ENCODE assay signal across 10 cellular contexts in genomic region chr6:11386323-11386722, GRCh38.
DNase-seq lines count a peak whose midpoint lies in the region; ATAC-seq and TF ChIP-seq lines count a peak whose summit lies in the region.
"Had no signal": no experiment of that assay in that cellular context is flagged by ENCODE, and none has a peak within 500 bp of the region (broad histone marks: within the 10 kb centered on the region; RNA-seq: fewer than 3 reads in every experiment).

No MANE protein-coding gene starts in this region.

- H3K9ac ChIP-seq in BLaER1 (no peak overlapping the region), neuronal stem cell (ENCODE audit: low read depth, low read length, poor library complexity) (no peak overlapping the region), mesenchymal stem cell (ENCODE audit: low read length) (no peak overlapping the region)

- no CpG with 5 or more reads among the region's 4 CpGs for WGBS in neuronal stem cell (ENCODE audit: extremely low coverage in 2 of 2, insufficient read length in 2 of 2, insufficient replicate concordance in 1 of 2), 2 donors
- WGBS in mesenchymal stem cell, result 98% methylated on average over 3 of the region's 4 CpGs

- H2AK5ac ChIP-seq in neuronal stem cell (ENCODE audit: low read depth, low read length) (no peak overlapping the region), mesenchymal stem cell (ENCODE audit: low read length, severe bottlenecking) (no peak overlapping the region)

- peaks cover 42% of the 10 kb centered on the region for H3K4me1 ChIP-seq in BLaER1
- peaks cover 0 to 11% (median 5%) of the 10 kb centered on the region in 4 donors for H3K4me1 ChIP-seq in tibial artery
- H3K4me1 ChIP-seq in neuronal stem cell (ENCODE audit: control insufficient read depth in 2 of 2, insufficient read depth in 1 of 2, low read depth in 1 of 2, low read length in 2 of 2), result peaks cover 0 to 3% of the 10 kb centered on the region in 2 donors
- H3K4me1 ChIP-seq in mesenchymal stem cell (ENCODE audit: control insufficient read depth, insufficient read depth, low read depth, low read length), result peaks cover 6% of the 10 kb centered on the region

- H3K4ac ChIP-seq in neuronal stem cell (ENCODE audit: low read length) (no peak overlapping the region), mesenchymal stem cell (ENCODE audit: low read depth in 1 of 2, low read length in 2 of 2) (no peak overlapping the region)

- H3K23ac ChIP-seq in neuronal stem cell (ENCODE audit: low read depth, low read length, poor library complexity), result no peak overlapping the region
- no peak overlapping the region for H3K23ac ChIP-seq in mesenchymal stem cell (ENCODE audit: low read length in 2 of 2)

- no peak for DNase-seq in tibial artery
- no peak for DNase-seq in neuronal stem cell (ENCODE audit: low spot score)
- DNase-seq in mesenchymal stem cell, result no peak
- no peak for DNase-seq in COLO668 (lab: John Stamatoyannopoulos, UW; ENCODE audit: unreplicated experiment)
- DNase-seq: Caco-2, NCI-H510A treated with DMSO at 0.1 percent for 48 hours had no signal

- H3K79me1 ChIP-seq in neuronal stem cell (ENCODE audit: low read depth, low read length) (no peaks in the 10 kb centered on the region), mesenchymal stem cell (replicated peaks; ENCODE audit: low read length, poor library complexity, severe bottlenecking) (no peaks in the 10 kb centered on the region)

- H2BK120ac ChIP-seq in neuronal stem cell (ENCODE audit: low read depth, low read length) (no peak overlapping the region), mesenchymal stem cell (ENCODE audit: low read depth, low read length) (no peak overlapping the region)

- H2BK5ac ChIP-seq in neuronal stem cell (ENCODE audit: low read length), result no peak overlapping the region
- no peak overlapping the region for H2BK5ac ChIP-seq in mesenchymal stem cell (ENCODE audit: low read depth, low read length, poor library complexity, severe bottlenecking)

- no peak overlapping the region for H4K91ac ChIP-seq in neuronal stem cell (ENCODE audit: low read depth, low read length, poor library complexity)
- no peak overlapping the region for H4K91ac ChIP-seq in mesenchymal stem cell (ENCODE audit: low read length)

- TF ChIP-seq CTCF in tibial artery (IDR thresholded peaks at IDR 0.05), result no peak

- H3K27ac ChIP-seq in BLaER1 (no peak overlapping the region), tibial artery (no peak overlapping the region), neuronal stem cell (replicated peaks; ENCODE audit: low read length) (no peak overlapping the region), mesenchymal stem cell (ENCODE audit: low read length, poor library complexity, severe bottlenecking) (no peak overlapping the region)

- H3K36me3 ChIP-seq in BLaER1 (no peaks in the 10 kb centered on the region), tibial artery (no peaks in the 10 kb centered on the region), neuronal stem cell (replicated peaks in 1 of 2; ENCODE audit: control insufficient read depth in 2 of 2, insufficient read depth in 2 of 2, low read length in 2 of 2) (no peaks in the 10 kb centered on the region), mesenchymal stem cell (ENCODE audit: control insufficient read depth in 1 of 2, insufficient read depth in 2 of 2, low read depth in 1 of 2, low read length in 2 of 2) (no peaks in the 10 kb centered on the region)

- no peak overlapping the region for H2BK12ac ChIP-seq in neuronal stem cell (ENCODE audit: low read length)
- H2BK12ac ChIP-seq in mesenchymal stem cell (ENCODE audit: low read length in 2 of 2), result no peak overlapping the region

- H3K9me3 ChIP-seq in BLaER1 (peaks cover 6% of the 10 kb centered on the region; the same call in 1 of the 2 replicates), tibial artery (no peaks in the 10 kb centered on the region), neuronal stem cell (replicated peaks in 1 of 2; ENCODE audit: control insufficient read depth in 2 of 2, insufficient read depth in 1 of 2, low read depth in 1 of 2, low read length in 2 of 2) (no peaks in the 10 kb centered on the region), mesenchymal stem cell (ENCODE audit: control insufficient read depth, low read length) (no peaks in the 10 kb centered on the region)

- intact Hi-C loops in tibial artery (cut with DNase I; ENCODE audit: low total_unique reads), result no loop called here

- H3K27me3 ChIP-seq in BLaER1 (no peaks in the 10 kb centered on the region), tibial artery (no peaks in the 10 kb centered on the region), neuronal stem cell (ENCODE audit: control insufficient read depth in 3 of 3, insufficient read depth in 3 of 3, low read depth in 1 of 3, low read length in 3 of 3) (no peaks in the 10 kb centered on the region), mesenchymal stem cell (ENCODE audit: control insufficient read depth in 1 of 2, insufficient read depth in 1 of 2, low read length in 2 of 2) (no peaks in the 10 kb centered on the region)

- peak; percentile 67 for ATAC-seq in GM18858 (IDR thresholded peaks at IDR 0.05; ENCODE audit: unreplicated experiment)
- ATAC-seq in GM21825 (IDR thresholded peaks at IDR 0.05; ENCODE audit: unreplicated experiment), result peak; percentile 69
- ATAC-seq in HG03469 (IDR thresholded peaks at IDR 0.05; ENCODE audit: unreplicated experiment), result peak; percentile 74

- no peak overlapping the region for H2BK15ac ChIP-seq in neuronal stem cell (ENCODE audit: low read length)
- H2BK15ac ChIP-seq in mesenchymal stem cell (ENCODE audit: low read depth, poor library complexity, severe bottlenecking), result no peak overlapping the region

- H3K18ac ChIP-seq in neuronal stem cell (ENCODE audit: low read length) (no peak overlapping the region), mesenchymal stem cell (ENCODE audit: low read depth in 1 of 2, low read length in 2 of 2) (no peak overlapping the region)

- H4K20me1 ChIP-seq in BLaER1, result no peaks in the 10 kb centered on the region

- H2AFZ ChIP-seq in neuronal stem cell (ENCODE audit: low read length) (no peak overlapping the region), mesenchymal stem cell (ENCODE audit: low read depth, low read length) (no peak overlapping the region)

- no peak overlapping the region for H4K8ac ChIP-seq in neuronal stem cell (ENCODE audit: low read depth, low read length)
- no peak overlapping the region for H4K8ac ChIP-seq in mesenchymal stem cell (ENCODE audit: low read length)

- H3K4me3 ChIP-seq in BLaER1 (no peak overlapping the region), tibial artery (no peak overlapping the region), neuronal stem cell (ENCODE audit: low read length in 2 of 2) (no peak overlapping the region), mesenchymal stem cell (ENCODE audit: insufficient read depth in 1 of 2, low read depth in 1 of 2, low read length in 2 of 2) (no peak overlapping the region)

- H3K4me2 ChIP-seq in BLaER1 (peak overlapping the region; percentile 3; the same call in 1 of the 2 replicates), neuronal stem cell (ENCODE audit: insufficient read depth, low read length, poor library complexity, severe bottlenecking) (no peak overlapping the region), mesenchymal stem cell (ENCODE audit: low read length, poor library complexity, severe bottlenecking) (no peak overlapping the region)

- H3K14ac ChIP-seq in neuronal stem cell (ENCODE audit: low read length) (no peak overlapping the region), mesenchymal stem cell (ENCODE audit: low read length in 2 of 2) (no peak overlapping the region)
